11 cellular contexts compared by ENCODE assay signal in the genomic region with DNA sequence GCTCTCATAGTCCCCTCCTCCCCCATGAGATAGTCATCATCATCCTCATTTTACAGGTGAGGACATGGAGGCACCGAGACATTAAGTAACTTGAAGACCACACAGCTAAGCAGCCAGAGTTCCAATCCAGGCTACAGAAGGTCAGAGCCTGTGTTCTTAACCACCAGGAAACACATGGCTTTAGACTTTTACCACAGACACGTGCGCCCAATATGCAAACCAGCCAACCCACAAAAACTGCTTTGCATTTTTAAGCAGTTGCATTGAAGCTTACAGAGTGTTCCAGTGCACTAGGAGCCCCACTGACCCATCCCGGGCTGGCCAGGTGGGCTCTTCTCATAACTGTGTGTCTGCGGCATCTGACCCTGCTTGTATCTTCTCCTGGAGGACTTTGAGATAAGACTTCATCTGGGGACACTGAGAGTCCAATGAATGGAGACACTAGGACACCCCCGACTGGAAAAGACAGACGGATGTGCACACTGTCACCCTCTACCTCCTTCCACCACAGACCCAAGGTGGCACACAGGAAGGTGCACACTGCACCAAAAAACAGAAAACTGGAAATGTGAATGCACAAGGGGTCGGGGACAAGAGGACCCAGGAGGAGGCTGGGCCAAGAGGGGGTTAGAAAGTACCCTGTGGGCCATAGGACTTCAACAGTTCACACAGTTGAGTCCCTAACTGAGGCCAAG. TPM values are rescaled to one million over a fixed set of nuclear protein-coding genes. Genes with fewer than 3 reads are reported as not detected.
DNase-seq lines count a peak whose midpoint lies in the region; ATAC-seq, FAIRE-seq and TF ChIP-seq lines count a peak whose summit lies in the region.
"Had no signal": no experiment of that assay in that cellular context is flagged by ENCODE, and none has a peak within 500 bp of the region (broad histone marks: within the 10 kb centered on the region; RNA-seq: fewer than 3 reads in every experiment).

No MANE protein-coding gene starts in this region.

- peak overlapping the region in 5 of 6 donors; percentile 81 to 96 (median 93) for H3K27ac Mint-ChIP-seq in naive B cell
- H3K27ac Mint-ChIP-seq: naive thymus-derived CD4-positive, alpha-beta T cell had no signal

- intact Hi-C loops in pancreas (cut with DNase I) = no loop called here

- peaks cover 58 to 76% (median 67%) of the 10 kb centered on the region in 3 donors for H3K27me3 Mint-ChIP-seq in naive B cell

- H3K36me3 ChIP-seq in KOPT-K1 (ENCODE audit: insufficient read depth, low read length) (no peaks in the 10 kb centered on the region), pancreas (no peaks in the 10 kb centered on the region)
- H3K36me3 ChIP-seq: cardiac muscle cell, transverse colon had no signal

- FAIRE-seq in pancreas (lab: Jason Lieb, UNC) = no peak
- FAIRE-seq: HTR-8/SVneo had no signal

- WGBS in pancreas, 2 donors = 67 to 81% methylated on average over 8 of the region's 8 CpGs

- no peak overlapping the region for H3K4me3 ChIP-seq in pancreas
- H3K4me3 ChIP-seq: cardiac muscle cell, transverse colon had no signal

- H3K27me3 ChIP-seq in pancreas = no peaks in the 10 kb centered on the region
- H3K27me3 ChIP-seq: cardiac muscle cell, transverse colon had no signal

- peaks cover 0 to 19% of the 10 kb centered on the region in 2 donors for H3K36me3 Mint-ChIP-seq in naive B cell
- H3K36me3 Mint-ChIP-seq: naive thymus-derived CD4-positive, alpha-beta T cell had no signal

- ATAC-seq in GM19035 (IDR thresholded peaks at IDR 0.05; ENCODE audit: unreplicated experiment) (peak; percentile 84), HG02678 (IDR thresholded peaks at IDR 0.05; ENCODE audit: unreplicated experiment) (peak; percentile 89), naive B cell (ENCODE audit: low read depth in 2 of 2) (peak; percentile 88 to 89), pancreas (no peak)
- ATAC-seq: naive thymus-derived CD4-positive, alpha-beta T cell had no signal

- H3K27ac ChIP-seq in KOPT-K1 (ENCODE audit: low read depth, low read length, poor library complexity, severe bottlenecking) = peak overlapping the region; percentile 77
- H3K27ac ChIP-seq in pancreas = no peak overlapping the region
- H3K27ac ChIP-seq: cardiac muscle cell, transverse colon had no signal

- H3K4me1 Mint-ChIP-seq in naive B cell = peaks cover 42 to 46% (median 45%) of the 10 kb centered on the region in 3 donors

- no peaks in the 10 kb centered on the region for H3K4me1 ChIP-seq in pancreas

- TF ChIP-seq CTCF in pancreas (IDR thresholded peaks at IDR 0.05) = no peak

- H3K9me3 Mint-ChIP-seq in naive B cell = peaks cover 0 to 3% (median 0%) of the 10 kb centered on the region in 7 donors
- H3K9me3 Mint-ChIP-seq: naive thymus-derived CD4-positive, alpha-beta T cell had no signal

- DNase-seq in naive B cell (peak; percentile 82), NCI-H2107 (lab: John Stamatoyannopoulos, UW) (no peak), pancreas (no peak), NCI-H146 (lab: John Stamatoyannopoulos, UW) (no peak)
- DNase-seq: naive thymus-derived CD4-positive, alpha-beta T cell; transverse colon had no signal

- H3K9me3 ChIP-seq in KOPT-K1 (ENCODE audit: insufficient read depth, low read length, poor library complexity, severe bottlenecking) (no peaks in the 10 kb centered on the region), pancreas (no peaks in the 10 kb centered on the region)
- H3K9me3 ChIP-seq: transverse colon had no signal

- peak overlapping the region; percentile 56 to 88 (median 78) for H3K4me3 Mint-ChIP-seq in naive B cell
- H3K4me3 Mint-ChIP-seq: naive thymus-derived CD4-positive, alpha-beta T cell had no signal

RNA-seq across cellular contexts. Expression of a gene that starts 56.4 kb away (rescaled TPM):
- polyA plus RNA-seq in naive B cell (ENCODE audit: low read depth in 6 of 6) (1 to 10 TPM; 1.4 to 2.7 (median 1.6) TPM), pancreas (10 to 100 TPM; 10.6 to 26.3 TPM)
- 10 to 100 TPM; 11.6 to 30.0 (median 17.9) TPM for total RNA-seq in pancreas

Comparison
In these comparisons a context has a peak if more than half of its experiments do, and no peak if none do; other contexts are left out.
1. ATAC-seq: peak in GM19035 (single experiment), HG02678 (single experiment) and naive B cell (2 of 2); none in pancreas (0 of 4).